Comparison of ENCODE assay signal across 8 cellular contexts in the genomic region with DNA sequence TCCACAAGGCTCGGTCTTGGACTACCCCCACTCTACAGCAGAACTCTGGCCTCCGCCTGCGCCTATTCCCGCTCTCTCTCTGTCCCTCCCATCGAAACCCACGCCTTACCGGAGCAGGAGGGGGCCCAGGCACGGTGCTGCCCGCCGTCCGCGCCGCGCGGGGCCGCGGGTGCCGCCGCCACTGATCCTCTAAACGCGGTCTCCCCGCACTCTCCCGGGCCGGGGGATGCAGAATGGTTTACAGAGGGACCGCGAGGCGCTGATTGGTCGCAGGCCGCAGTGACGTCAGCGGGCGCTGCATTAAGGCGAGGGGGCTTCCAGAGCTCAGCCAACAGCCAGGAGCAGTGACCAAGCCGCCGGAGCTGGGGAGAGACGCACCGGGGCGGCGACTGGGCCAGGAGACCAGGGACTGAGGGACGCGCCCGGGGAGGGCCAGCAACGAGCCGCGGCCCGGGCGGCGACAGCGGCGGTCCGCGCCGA. TPM values are rescaled to one million over a fixed set of nuclear protein-coding genes. Genes with fewer than 3 reads are reported as not detected.
DNase-seq lines count a peak whose midpoint lies in the region; ATAC-seq, FAIRE-seq and TF ChIP-seq lines count a peak whose summit lies in the region.

No MANE protein-coding gene starts in this region.

- H3K4me3 ChIP-seq in BE2C (ENCODE audit: low read depth, low read length) (peak overlapping the region; percentile 47), kidney (ENCODE audit: low read length in 2 of 2) (peak overlapping the region; percentile 70 to 81)

- H2BK12ac ChIP-seq in H9 (ENCODE audit: insufficient read length, low read depth, low read length), result no peak overlapping the region

- no peak overlapping the region; the same call in 1 of the 2 replicates for H3K14ac ChIP-seq in H9 (ENCODE audit: insufficient read depth, low read length)

- peaks cover 97% of the 10 kb centered on the region for H3K27me3 ChIP-seq in BE2C
- peaks cover 86% of the 10 kb centered on the region for H3K27me3 ChIP-seq in H9 (ENCODE audit: insufficient read depth, low read length)

- H2AK5ac ChIP-seq in H9 (ENCODE audit: insufficient read length, low read length), result no peak overlapping the region

- H4K5ac ChIP-seq in H9 (ENCODE audit: insufficient read length, low read depth, low read length), result no peak overlapping the region

- ATAC-seq in GM18505 (IDR thresholded peaks at IDR 0.05; ENCODE audit: unreplicated experiment) (no peak), HG02870 (IDR thresholded peaks at IDR 0.05; ENCODE audit: unreplicated experiment) (no peak)

- no peak overlapping the region for H3K27ac Mint-ChIP-seq in H9
- H3K27ac Mint-ChIP-seq in activated CD4-positive, alpha-beta memory T cell treated with anti-CD3 and anti-CD28 coated beads, Interleukin-2, amount 10 ng/mL, durations not matched to agents 7 days and 5 days, result no peak overlapping the region

- no peak overlapping the region for H3K4ac ChIP-seq in H9 (ENCODE audit: low read depth, low read length)

- peak overlapping the region; percentile 65 for H3K4me2 ChIP-seq in H9 (ENCODE audit: insufficient read depth, insufficient read length, low read length)

- no peak overlapping the region for H3K9ac ChIP-seq in H9 (ENCODE audit: extremely low read depth, insufficient read length, low read length)
- peak overlapping the region in 1 of 2 donors; percentile 51 for H3K9ac ChIP-seq in kidney (ENCODE audit: low read length in 2 of 2)

- peaks cover 3% of the 10 kb centered on the region for H4K20me1 ChIP-seq in H9 (ENCODE audit: control insufficient read depth, insufficient read depth, insufficient read length)

- TF ChIP-seq CTCF in BE2C (IDR thresholded peaks at IDR 0.05; ENCODE audit: low read depth, low read length) (no peak), H9 (conservative IDR thresholded peaks at IDR 0.05) (no peak), kidney (IDR thresholded peaks at IDR 0.05; ENCODE audit: borderline replicate concordance, extremely low read depth, insufficient read depth) (no peak)

- H3K9me3 ChIP-seq in BE2C (no peaks in the 10 kb centered on the region), H9 (ENCODE audit: control insufficient read depth, low read depth, low read length) (no peaks in the 10 kb centered on the region), kidney (ENCODE audit: control insufficient read depth in 1 of 2, low read length in 2 of 2) (no peaks in the 10 kb centered on the region)

- H3K23me2 ChIP-seq in H9 (ENCODE audit: insufficient read length, low read depth, low read length, poor library complexity, severe bottlenecking), result peaks cover 30% of the 10 kb centered on the region

- peaks cover 21% of the 10 kb centered on the region for H3K4me1 ChIP-seq in BE2C
- no peaks in the 10 kb centered on the region; the same call in 1 of the 2 replicates for H3K4me1 ChIP-seq in H9 (ENCODE audit: insufficient read depth, low read length)
- peaks cover 13 to 24% of the 10 kb centered on the region in 2 donors for H3K4me1 ChIP-seq in kidney (ENCODE audit: control insufficient read depth in 1 of 2, insufficient read depth in 1 of 2, low read depth in 1 of 2, low read length in 2 of 2)

- H4K8ac ChIP-seq in H9 (replicated peaks; ENCODE audit: insufficient read length, low read depth, low read length), result no peak overlapping the region

- H2BK20ac ChIP-seq in H9 (ENCODE audit: low read depth, low read length, poor library complexity, severe bottlenecking), result no peak overlapping the region

- no peak overlapping the region for H2AFZ ChIP-seq in H9 (ENCODE audit: low read length)

- WGBS in H9 (ENCODE audit: extremely low coverage, insufficient read length, low lambda C conversion rate), result no CpG with 5 or more reads among the region's 53 CpGs

- peaks cover 69 to 81% of the 10 kb centered on the region in 2 experiments for H3K4me1 Mint-ChIP-seq in H9
- peaks cover 65% of the 10 kb centered on the region for H3K4me1 Mint-ChIP-seq in activated CD4-positive, alpha-beta memory T cell treated with anti-CD3 and anti-CD28 coated beads, Interleukin-2, amount 10 ng/mL, durations not matched to agents 7 days and 5 days

- POLR2A ChIA-PET in activated CD4-positive, alpha-beta memory T cell treated with anti-CD3 and anti-CD28 coated beads, Interleukin-2, amount 10 ng/mL, durations not matched to agents 7 days and 5 days (lab: Charles Lee), result no interaction called here

- H3T11ph ChIP-seq in H9 (ENCODE audit: low read length), result no peak overlapping the region

- no peak overlapping the region for H4K91ac ChIP-seq in H9 (ENCODE audit: insufficient read length, low read depth, low read length)

- FAIRE-seq in kidney (lab: Jason Lieb, UNC), result no peak

- no peak overlapping the region for H2BK15ac ChIP-seq in H9 (ENCODE audit: low read depth, low read length)

- no peak overlapping the region for H3K18ac ChIP-seq in H9 (ENCODE audit: insufficient read length, low read depth, low read length)

- H3K36me3 ChIP-seq in BE2C (no peaks in the 10 kb centered on the region), kidney (ENCODE audit: control insufficient read depth in 1 of 2, insufficient read depth in 2 of 2, low read length in 2 of 2) (no peaks in the 10 kb centered on the region)

- H3K27ac ChIP-seq in H9 (ENCODE audit: insufficient read length, low read depth, low read length), result no peak overlapping the region
- peak overlapping the region; percentile 78 to 86 for H3K27ac ChIP-seq in kidney (ENCODE audit: low read depth in 2 of 2, low read length in 2 of 2)

- peak; percentile 68 for DNase-seq in BE2C
- DNase-seq in H9, result peak; percentile 93
- no peak for DNase-seq in activated CD4-positive, alpha-beta memory T cell treated with anti-CD3 and anti-CD28 coated beads, Interleukin-2, amount 10 ng/mL, durations not matched to agents 7 days and 5 days
- no peak for DNase-seq in kidney
- DNase-seq in OCI-M1 (lab: John Stamatoyannopoulos, UW), result no peak
- DNase-seq in NAMALWA (ENCODE audit: low spot score), result no peak

- no peak overlapping the region for H2BK5ac ChIP-seq in H9 (ENCODE audit: insufficient read length, low read length)

- H3K36me3 Mint-ChIP-seq in H9 (ENCODE audit: insufficient read depth in 1 of 3, low read depth in 3 of 3), result no peaks in the 10 kb centered on the region; a peak in 1 of 7 replicates
- peaks cover 18% of the 10 kb centered on the region for H3K36me3 Mint-ChIP-seq in activated CD4-positive, alpha-beta memory T cell treated with anti-CD3 and anti-CD28 coated beads, Interleukin-2, amount 10 ng/mL, durations not matched to agents 7 days and 5 days (ENCODE audit: low read depth)

- H3K56ac ChIP-seq in H9 (ENCODE audit: insufficient read length, low read depth, low read length), result no peak overlapping the region

- no peak for TF ChIP-seq POLR2A in GM18505 (IDR thresholded peaks at IDR 0.05; ENCODE audit: borderline replicate concordance, extremely low read depth, insufficient read depth, insufficient read length)

- peaks cover 100% of the 10 kb centered on the region for H3K27me3 Mint-ChIP-seq in H9 (ENCODE audit: low read depth)
- H3K27me3 Mint-ChIP-seq in activated CD4-positive, alpha-beta memory T cell treated with anti-CD3 and anti-CD28 coated beads, Interleukin-2, amount 10 ng/mL, durations not matched to agents 7 days and 5 days, result peaks cover 93% of the 10 kb centered on the region

- H3K23ac ChIP-seq in H9 (ENCODE audit: insufficient read length, low read depth, low read length), result no peak overlapping the region

- H3K9me3 Mint-ChIP-seq in H9, result peaks cover 0 to 3% of the 10 kb centered on the region in 2 experiments; a peak in 1 of 5 replicates
- H3K9me3 Mint-ChIP-seq in activated CD4-positive, alpha-beta memory T cell treated with anti-CD3 and anti-CD28 coated beads, Interleukin-2, amount 10 ng/mL, durations not matched to agents 7 days and 5 days, result no peaks in the 10 kb centered on the region

- H3K4me3 Mint-ChIP-seq in H9, result peak overlapping the region; percentile 57 to 91
- H3K4me3 Mint-ChIP-seq in activated CD4-positive, alpha-beta memory T cell treated with anti-CD3 and anti-CD28 coated beads, Interleukin-2, amount 10 ng/mL, durations not matched to agents 7 days and 5 days, result peak overlapping the region; percentile 10

- no peaks in the 10 kb centered on the region for H3K79me2 ChIP-seq in H9 (ENCODE audit: insufficient read depth, low read length)

- intact Hi-C loops in kidney (cut with DNase I), result no loop called here

- H2BK120ac ChIP-seq in H9 (ENCODE audit: low read depth, low read length, poor library complexity, severe bottlenecking), result no peak overlapping the region

- H3K79me1 ChIP-seq in H9 (ENCODE audit: insufficient read depth, low read depth, low read length, poor library complexity, severe bottlenecking), result no peaks in the 10 kb centered on the region

- CTCF ChIA-PET in activated CD4-positive, alpha-beta memory T cell treated with anti-CD3 and anti-CD28 coated beads, Interleukin-2, amount 10 ng/mL, durations not matched to agents 7 days and 5 days (lab: Charles Lee), result no interaction called here

RNA-seq across cellular contexts. Expression of a gene that starts 0.8 kb away (rescaled TPM):
- not detected for polyA plus RNA-seq in BE2C (2012; ENCODE audit: insufficient read depth, insufficient read length, low read depth)
- total RNA-seq in H9 (2021), result 0.20 and 0.22 TPM in 2 replicates
- under 1 TPM; 0.18 TPM for total RNA-seq in activated CD4-positive, alpha-beta memory T cell treated with anti-CD3 and anti-CD28 coated beads, Interleukin-2, amount 10 ng/mL, durations not matched to agents 7 days and 5 days
- total RNA-seq in kidney, result 18.4 TPM
- 10.6 TPM for polyA plus RNA-seq in kidney (ENCODE audit: insufficient read depth, low read depth, low replicate concordance)

RNA-seq across cellular contexts. Expression of a gene that starts 12.3 kb away (rescaled TPM):
- polyA plus RNA-seq in BE2C (2012; ENCODE audit: insufficient read depth, insufficient read length, low read depth), result 102 TPM
- 69.6 and 74.9 TPM in 2 replicates for total RNA-seq in H9 (2021)
- 10 to 100 TPM; 76.7 to 78.8 TPM for total RNA-seq in activated CD4-positive, alpha-beta memory T cell treated with anti-CD3 and anti-CD28 coated beads, Interleukin-2, amount 10 ng/mL, durations not matched to agents 7 days and 5 days
- 36.8 TPM for total RNA-seq in kidney
- polyA plus RNA-seq in kidney (ENCODE audit: insufficient read depth, low read depth, low replicate concordance), result 50.4 TPM

Comparison
In these comparisons a context has a peak if more than half of its experiments do, and no peak if none do; other contexts are left out.
1. DNase-seq: peak in BE2C (single experiment) and H9 (single experiment); none in activated CD4-positive, alpha-beta memory T cell treated with anti-CD3 and anti-CD28 coated beads, Interleukin-2, amount 10 ng/mL, durations not matched to agents 7 days and 5 days (single experiment), kidney (single experiment), OCI-M1 (single experiment) and NAMALWA (single experiment).
2. RNA of a gene that starts 0.8 kb away (total RNA-seq): 18.4 TPM in kidney (single experiment); 0.20 to 0.22 TPM in H9 and 0.18 TPM in activated CD4-positive, alpha-beta memory T cell treated with anti-CD3 and anti-CD28 coated beads, Interleukin-2, amount 10 ng/mL, durations not matched to agents 7 days and 5 days; every median in the first group is over 10 times any median in the second.